Comparison of ENCODE assay signal across 15 cellular contexts in the genomic region with DNA sequence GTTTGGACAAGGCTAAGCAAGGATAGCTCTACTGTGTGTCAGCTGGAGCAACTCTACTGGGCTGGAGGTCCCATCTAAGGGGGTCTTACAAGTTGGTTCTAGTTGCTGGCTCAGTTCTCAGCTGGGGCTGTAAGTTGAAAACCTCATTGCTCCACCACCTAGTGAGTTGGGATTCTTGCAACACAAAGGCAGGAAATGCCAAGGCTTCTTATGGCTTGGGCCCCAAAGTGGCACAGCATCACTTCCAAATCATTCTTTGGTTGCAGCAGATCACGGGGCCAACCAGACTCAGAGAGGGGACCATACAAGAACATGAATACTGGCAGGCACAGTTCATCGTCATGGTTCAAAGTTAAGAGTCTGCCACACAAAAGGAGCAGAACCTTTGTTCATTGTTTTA.
A peak's percentile ranks its signal among the peaks of the same experiment; 100 is the strongest.
DNase-seq lines count a peak whose midpoint lies in the region; ATAC-seq and TF ChIP-seq lines count a peak whose summit lies in the region.
"Had no signal": no experiment of that assay in that cellular context is flagged by ENCODE, and none has a peak within 500 bp of the region (broad histone marks: within the 10 kb centered on the region; RNA-seq: fewer than 3 reads in every experiment).

No MANE protein-coding gene starts in this region.

- DNase-seq in GM23338 (ENCODE audit: low spot score) (peak; percentile 65), NT2/D1 (ENCODE audit: low read depth, low spot score) (peak; percentile 50), fibroblast of peridontal ligament (ENCODE audit: extremely low read depth) (peak; percentile 28), mucosa of gallbladder (ENCODE audit: low spot score) (no peak), NCI-H226 (no peak), DMS79 (lab: John Stamatoyannopoulos, UW) (no peak)
- DNase-seq: GOT3, HFFc6, Kasumi-1, NCI-H187 treated with DMSO at 0.1 percent for 48 hours, NCI-H2171 treated with DMSO at 0.1 percent for 48 hours, NCI-H774, PC-9 had no signal

- peak overlapping the region; percentile 63 for H3K4me2 ChIP-seq in GM23338
- H3K4me2 ChIP-seq: PC-9 had no signal

- H2AFZ ChIP-seq in ACC112 (ENCODE audit: low read length, unreplicated experiment) (peak overlapping the region; percentile 60), GM23338 (no peak overlapping the region)
- H2AFZ ChIP-seq: PC-9 had no signal

- H3K4me3 Mint-ChIP-seq in GM23338 = no peak overlapping the region
- H3K4me3 Mint-ChIP-seq: HFFc6 had no signal

- no peaks in the 10 kb centered on the region for H4K20me1 ChIP-seq in GM23338 (replicated peaks; ENCODE audit: insufficient read depth)

- no peaks in the 10 kb centered on the region for H3K36me3 ChIP-seq in ACC112 (ENCODE audit: insufficient read depth, low read length)
- H3K36me3 ChIP-seq in GM23338 (ENCODE audit: insufficient read depth) = no peaks in the 10 kb centered on the region
- no peaks in the 10 kb centered on the region for H3K36me3 ChIP-seq in NT2/D1 (ENCODE audit: insufficient read depth, insufficient read length, low read length)

- H3K79me2 ChIP-seq in ACC112 (ENCODE audit: control insufficient read depth, insufficient read depth, low read length, unreplicated experiment) (no peaks in the 10 kb centered on the region), GM23338 (replicated peaks; ENCODE audit: insufficient read depth) (no peaks in the 10 kb centered on the region)

- peaks cover 60% of the 10 kb centered on the region for H3K4me1 Mint-ChIP-seq in GM23338

- no peak overlapping the region for H3K27ac ChIP-seq in ACC112 (ENCODE audit: low read depth, low read length)
- H3K27ac ChIP-seq in GM23338 (ENCODE audit: low read depth) = no peak overlapping the region; the same call in 1 of the 2 replicates
- H3K27ac ChIP-seq: PC-9 had no signal

- no peaks in the 10 kb centered on the region for H3F3A ChIP-seq in GM23338 (replicated peaks; ENCODE audit: low read depth)

- H3K9me2 ChIP-seq in GM23338 (ENCODE audit: insufficient read depth) = peaks cover 17% of the 10 kb centered on the region

- H3K4me3 ChIP-seq in ACC112 (ENCODE audit: low read depth, low read length) (no peak overlapping the region), GM23338 (0 out of 2 replicates have a peak overlapping the region, but pooled peaks have one; percentile 2), NT2/D1 (ENCODE audit: insufficient read length, low read depth) (no peak overlapping the region)
- H3K4me3 ChIP-seq: PC-9 had no signal

- peaks cover 8% of the 10 kb centered on the region for H3K27me3 Mint-ChIP-seq in GM23338 (ENCODE audit: insufficient read depth, low read depth, poor library complexity)

- TF ChIP-seq CTCF in GM23338 (conservative IDR thresholded peaks at IDR 0.05; ENCODE audit: low read depth in 2 of 2) = no peak

- peaks cover 9% of the 10 kb centered on the region; the same call in 1 of the 2 replicates for H3K27me3 ChIP-seq in ACC112 (ENCODE audit: insufficient read depth, low read length)
- H3K27me3 ChIP-seq in GM23338 (ENCODE audit: insufficient read depth) = no peaks in the 10 kb centered on the region
- no peaks in the 10 kb centered on the region for H3K27me3 ChIP-seq in NT2/D1 (ENCODE audit: insufficient read depth, insufficient read length)

- H3K9me3 ChIP-seq in NT2/D1 (ENCODE audit: insufficient read depth, low read length) = no peaks in the 10 kb centered on the region

- H3K4me1 ChIP-seq in ACC112 (ENCODE audit: control insufficient read depth, insufficient read depth, low read length, unreplicated experiment) (peaks cover 8% of the 10 kb centered on the region), GM23338 (ENCODE audit: insufficient read depth) (peaks cover 57% of the 10 kb centered on the region), NT2/D1 (ENCODE audit: insufficient read depth, insufficient read length) (no peaks in the 10 kb centered on the region)

- H3K9ac ChIP-seq in NT2/D1 (ENCODE audit: insufficient read length, low read depth) = no peak overlapping the region

- peaks cover 6% of the 10 kb centered on the region; the same call in 1 of the 3 replicates for H3K36me3 Mint-ChIP-seq in GM23338 (ENCODE audit: low read depth)

- H3K27ac Mint-ChIP-seq in GM23338 = no peak overlapping the region; the same call in 1 of the 2 replicates
- H3K27ac Mint-ChIP-seq: HFFc6 had no signal

- ATAC-seq in GM23338 (peak; percentile 66), GM18520 (IDR thresholded peaks at IDR 0.05; ENCODE audit: unreplicated experiment) (no peak)

- no peaks in the 10 kb centered on the region; the same call in 2 of the 3 replicates for H3K9me3 Mint-ChIP-seq in GM23338
- H3K9me3 Mint-ChIP-seq: HFFc6 had no signal

TF ChIP-seq in GM23338, 12 proteins besides CTCF, POLR2A, EP300 and RAD21 (continues in another document):
- no peak for TF ChIP-seq ZNF114 (CRISPR knock-in tag; IDR thresholded peaks at IDR 0.05)
- TF ChIP-seq, protein P1, sequence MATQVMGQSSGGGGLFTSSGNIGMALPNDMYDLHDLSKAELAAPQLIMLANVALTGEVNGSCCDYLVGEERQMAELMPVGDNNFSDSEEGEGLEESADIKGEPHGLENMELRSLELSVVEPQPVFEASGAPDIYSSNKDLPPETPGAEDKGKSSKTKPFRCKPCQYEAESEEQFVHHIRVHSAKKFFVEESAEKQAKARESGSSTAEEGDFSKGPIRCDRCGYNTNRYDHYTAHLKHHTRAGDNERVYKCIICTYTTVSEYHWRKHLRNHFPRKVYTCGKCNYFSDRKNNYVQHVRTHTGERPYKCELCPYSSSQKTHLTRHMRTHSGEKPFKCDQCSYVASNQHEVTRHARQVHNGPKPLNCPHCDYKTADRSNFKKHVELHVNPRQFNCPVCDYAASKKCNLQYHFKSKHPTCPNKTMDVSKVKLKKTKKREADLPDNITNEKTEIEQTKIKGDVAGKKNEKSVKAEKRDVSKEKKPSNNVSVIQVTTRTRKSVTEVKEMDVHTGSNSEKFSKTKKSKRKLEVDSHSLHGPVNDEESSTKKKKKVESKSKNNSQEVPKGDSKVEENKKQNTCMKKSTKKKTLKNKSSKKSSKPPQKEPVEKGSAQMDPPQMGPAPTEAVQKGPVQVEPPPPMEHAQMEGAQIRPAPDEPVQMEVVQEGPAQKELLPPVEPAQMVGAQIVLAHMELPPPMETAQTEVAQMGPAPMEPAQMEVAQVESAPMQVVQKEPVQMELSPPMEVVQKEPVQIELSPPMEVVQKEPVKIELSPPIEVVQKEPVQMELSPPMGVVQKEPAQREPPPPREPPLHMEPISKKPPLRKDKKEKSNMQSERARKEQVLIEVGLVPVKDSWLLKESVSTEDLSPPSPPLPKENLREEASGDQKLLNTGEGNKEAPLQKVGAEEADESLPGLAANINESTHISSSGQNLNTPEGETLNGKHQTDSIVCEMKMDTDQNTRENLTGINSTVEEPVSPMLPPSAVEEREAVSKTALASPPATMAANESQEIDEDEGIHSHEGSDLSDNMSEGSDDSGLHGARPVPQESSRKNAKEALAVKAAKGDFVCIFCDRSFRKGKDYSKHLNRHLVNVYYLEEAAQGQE (IDR thresholded peaks at IDR 0.05; ENCODE audit: unreplicated experiment) = no peak
- TF ChIP-seq, protein P2, sequence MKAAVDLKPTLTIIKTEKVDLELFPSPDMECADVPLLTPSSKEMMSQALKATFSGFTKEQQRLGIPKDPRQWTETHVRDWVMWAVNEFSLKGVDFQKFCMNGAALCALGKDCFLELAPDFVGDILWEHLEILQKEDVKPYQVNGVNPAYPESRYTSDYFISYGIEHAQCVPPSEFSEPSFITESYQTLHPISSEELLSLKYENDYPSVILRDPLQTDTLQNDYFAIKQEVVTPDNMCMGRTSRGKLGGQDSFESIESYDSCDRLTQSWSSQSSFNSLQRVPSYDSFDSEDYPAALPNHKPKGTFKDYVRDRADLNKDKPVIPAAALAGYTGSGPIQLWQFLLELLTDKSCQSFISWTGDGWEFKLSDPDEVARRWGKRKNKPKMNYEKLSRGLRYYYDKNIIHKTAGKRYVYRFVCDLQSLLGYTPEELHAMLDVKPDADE (IDR thresholded peaks at IDR 0.05) = peak; percentile 67; the same call in 1 of the 2 replicates
- TF ChIP-seq JUNB (IDR thresholded peaks at IDR 0.05; ENCODE audit: unreplicated experiment) = no peak
- TF ChIP-seq POLR2AphosphoS5 (IDR thresholded peaks at IDR 0.05; ENCODE audit: low read depth) = no peak
- TF ChIP-seq EZH2phosphoT487 (IDR thresholded peaks at IDR 0.05; ENCODE audit: unreplicated experiment) = no peak
- TF ChIP-seq EZH2 (IDR thresholded peaks at IDR 0.05; ENCODE audit: low read depth, unreplicated experiment) = no peak
- TF ChIP-seq ZNF331 (CRISPR knock-in tag; IDR thresholded peaks at IDR 0.05; ENCODE audit: low read depth) = no peak
- peak; percentile 32; the same call in 1 of the 2 replicates for TF ChIP-seq NANOG (IDR thresholded peaks at IDR 0.05; ENCODE audit: borderline replicate concordance)

Comparison
In these comparisons a context has a peak if more than half of its experiments do, and no peak if none do; other contexts are left out.
1. DNase-seq: peak in GM23338 (single experiment), NT2/D1 (single experiment) and fibroblast of peridontal ligament (single experiment); none in mucosa of gallbladder (single experiment), NCI-H226 (single experiment) and DMS79 (single experiment).